In the genomic region with DNA sequence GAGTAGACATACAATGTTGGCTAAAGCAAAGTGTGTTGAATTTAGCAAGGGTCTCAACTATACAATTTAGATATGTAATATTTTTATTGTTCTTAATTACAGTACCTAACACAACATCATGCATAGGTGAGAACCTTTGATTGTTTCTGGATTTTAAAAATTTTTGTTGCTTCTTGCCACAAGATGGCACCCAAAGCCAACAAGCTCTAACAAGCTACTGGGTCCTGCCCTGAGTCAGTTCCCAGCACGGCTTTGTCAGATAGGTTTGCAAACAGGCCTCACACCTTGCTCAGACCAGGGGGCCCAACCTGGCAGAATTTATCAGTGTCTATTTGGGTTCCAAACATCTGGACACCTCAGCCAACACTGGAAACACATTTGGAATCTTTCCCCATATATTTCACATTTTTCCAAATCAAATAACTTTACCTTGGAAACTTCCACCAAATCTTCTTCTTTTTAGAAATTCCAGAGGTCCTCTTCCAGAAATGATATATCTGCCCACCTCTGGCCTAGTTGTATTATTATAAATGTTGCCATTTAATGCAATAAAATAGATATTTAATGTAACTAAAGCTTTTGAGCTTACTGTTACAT, we compare ENCODE assay signal across 8 cellular contexts. TPM values are rescaled to one million over a fixed set of nuclear protein-coding genes. Genes with fewer than 3 reads are reported as not detected.
DNase-seq lines count a peak whose midpoint lies in the region; ATAC-seq and TF ChIP-seq lines count a peak whose summit lies in the region.

No MANE protein-coding gene starts in this region.

- POLR2A ChIA-PET in activated CD4-positive, alpha-beta memory T cell treated with anti-CD3 and anti-CD28 coated beads for 36 hours (lab: Charles Lee): no interaction called here
- POLR2A ChIA-PET in activated CD4-positive, alpha-beta memory T cell treated with anti-CD3 and anti-CD28 coated beads, Interleukin-2, amount 10 ng/mL, durations not matched to agents 7 days and 5 days (lab: Charles Lee): no interaction called here

- H3K9me3 Mint-ChIP-seq in activated CD4-positive, alpha-beta memory T cell treated with anti-CD3 and anti-CD28 coated beads for 36 hours: no peaks in the 10 kb centered on the region
- H3K9me3 Mint-ChIP-seq in activated CD4-positive, alpha-beta memory T cell treated with anti-CD3 and anti-CD28 coated beads, Interleukin-2, amount 10 ng/mL, durations not matched to agents 7 days and 5 days: no peaks in the 10 kb centered on the region

- H3K36me3 Mint-ChIP-seq in activated CD4-positive, alpha-beta memory T cell treated with anti-CD3 and anti-CD28 coated beads for 36 hours: no peaks in the 10 kb centered on the region
- no peaks in the 10 kb centered on the region for H3K36me3 Mint-ChIP-seq in activated CD4-positive, alpha-beta memory T cell treated with anti-CD3 and anti-CD28 coated beads, Interleukin-2, amount 10 ng/mL, durations not matched to agents 7 days and 5 days (ENCODE audit: low read depth)

- H3K4me3 Mint-ChIP-seq in activated CD4-positive, alpha-beta memory T cell treated with anti-CD3 and anti-CD28 coated beads for 36 hours: no peak overlapping the region
- H3K4me3 Mint-ChIP-seq in activated CD4-positive, alpha-beta memory T cell treated with anti-CD3 and anti-CD28 coated beads, Interleukin-2, amount 10 ng/mL, durations not matched to agents 7 days and 5 days: no peak overlapping the region

- 0 to 10% (median 9%) methylated on average over 1 of the region's 1 CpG for WGBS in adrenal gland, 4 donors

- peak in 5 of 6 experiments; percentile 19 to 55 (median 43) for TF ChIP-seq CTCF in adrenal gland (IDR thresholded peaks at IDR 0.05)

- H3K27me3 Mint-ChIP-seq in activated CD4-positive, alpha-beta memory T cell treated with anti-CD3 and anti-CD28 coated beads for 36 hours: peaks cover 2% of the 10 kb centered on the region
- peaks cover 4% of the 10 kb centered on the region for H3K27me3 Mint-ChIP-seq in activated CD4-positive, alpha-beta memory T cell treated with anti-CD3 and anti-CD28 coated beads, Interleukin-2, amount 10 ng/mL, durations not matched to agents 7 days and 5 days

- peak; percentile 10 for DNase-seq in activated CD4-positive, alpha-beta memory T cell treated with anti-CD3 and anti-CD28 coated beads for 36 hours
- DNase-seq in activated CD4-positive, alpha-beta memory T cell treated with anti-CD3 and anti-CD28 coated beads, Interleukin-2, amount 10 ng/mL, durations not matched to agents 7 days and 5 days: no peak
- DNase-seq in NCI-H1105 treated with DMSO at 0.1 percent for 48 hours (lab: John Stamatoyannopoulos, UW): peak; percentile 46
- peak; percentile 33 to 71 (median 42) for DNase-seq in adrenal gland
- peak; percentile 80 for DNase-seq in left kidney (ENCODE audit: low read depth, low spot score)
- no peak for DNase-seq in stimulated activated naive CD4-positive, alpha-beta T cell (lab: John Stamatoyannopoulos, UW)
- no peak for DNase-seq in NOMO-1 treated with DMSO at 0.1 percent for 48 hours (lab: John Stamatoyannopoulos, UW; ENCODE audit: unreplicated experiment)

- H3K27me3 ChIP-seq in adrenal gland: peaks cover 1% of the 10 kb centered on the region

- H3K9me3 ChIP-seq in adrenal gland (replicated peaks in 1 of 3): no peaks in the 10 kb centered on the region

- H3K4me3 ChIP-seq in adrenal gland: no peak overlapping the region

- no peak for TF ChIP-seq POLR2A in adrenal gland (IDR thresholded peaks at IDR 0.05)

- CTCF ChIA-PET in activated CD4-positive, alpha-beta memory T cell treated with anti-CD3 and anti-CD28 coated beads for 36 hours (lab: Charles Lee): interaction anchor here (1.4 to 1.7 kb wide), 3 partner anchors 18 to 174 kb away, joined by 4 read pairs; no protein-coding TSS in a partner anchor
- CTCF ChIA-PET in activated CD4-positive, alpha-beta memory T cell treated with anti-CD3 and anti-CD28 coated beads, Interleukin-2, amount 10 ng/mL, durations not matched to agents 7 days and 5 days (lab: Charles Lee): interaction anchor here (1.4 kb wide), 1 partner anchor 16 kb away, joined by 4 read pairs; no protein-coding TSS in a partner anchor

- H3K27ac ChIP-seq in adrenal gland: no peak overlapping the region

- no peaks in the 10 kb centered on the region for H3K4me1 ChIP-seq in adrenal gland (replicated peaks in 1 of 2)

- no peaks in the 10 kb centered on the region for H3K4me1 Mint-ChIP-seq in activated CD4-positive, alpha-beta memory T cell treated with anti-CD3 and anti-CD28 coated beads for 36 hours (ENCODE audit: low read depth)
- no peaks in the 10 kb centered on the region for H3K4me1 Mint-ChIP-seq in activated CD4-positive, alpha-beta memory T cell treated with anti-CD3 and anti-CD28 coated beads, Interleukin-2, amount 10 ng/mL, durations not matched to agents 7 days and 5 days

- no peak overlapping the region for H3K27ac Mint-ChIP-seq in activated CD4-positive, alpha-beta memory T cell treated with anti-CD3 and anti-CD28 coated beads for 36 hours
- H3K27ac Mint-ChIP-seq in activated CD4-positive, alpha-beta memory T cell treated with anti-CD3 and anti-CD28 coated beads, Interleukin-2, amount 10 ng/mL, durations not matched to agents 7 days and 5 days: no peak overlapping the region

- H3K36me3 ChIP-seq in adrenal gland (replicated peaks in 1 of 2): no peaks in the 10 kb centered on the region

- intact Hi-C loops in activated CD4-positive, alpha-beta memory T cell treated with anti-CD3 and anti-CD28 coated beads for 36 hours (cut with micrococcal nuclease): loop anchor here (5.0 kb wide), 1 partner anchor 193 kb away; no protein-coding TSS in a partner anchor
- intact Hi-C loops in adrenal gland (cut with DNase I): no loop called here

- no peak for ATAC-seq in HG02798 (IDR thresholded peaks at IDR 0.05; ENCODE audit: poor library complexity, unreplicated experiment)

RNA-seq across cellular contexts. Expression of a gene that starts 49.5 kb away (rescaled TPM):
- not detected for total RNA-seq in activated CD4-positive, alpha-beta memory T cell treated with anti-CD3 and anti-CD28 coated beads for 36 hours
- total RNA-seq in activated CD4-positive, alpha-beta memory T cell treated with anti-CD3 and anti-CD28 coated beads, Interleukin-2, amount 10 ng/mL, durations not matched to agents 7 days and 5 days: not detected
- total RNA-seq in adrenal gland: 10 to 100 TPM in 4 of 8 donors, 1 to 10 TPM in 4; 4.4 to 26.2 (median 12.5) TPM
- polyA plus RNA-seq in adrenal gland: 10 to 100 TPM; 16.3 to 29.0 (median 24.5) TPM

Comparison
In these comparisons a context has a peak if more than half of its experiments do, and no peak if none do; other contexts are left out.
1. DNase-seq: peak in activated CD4-positive, alpha-beta memory T cell treated with anti-CD3 and anti-CD28 coated beads for 36 hours (single experiment), NCI-H1105 treated with DMSO at 0.1 percent for 48 hours (single experiment), adrenal gland (7 of 7) and left kidney (single experiment); none in activated CD4-positive, alpha-beta memory T cell treated with anti-CD3 and anti-CD28 coated beads, Interleukin-2, amount 10 ng/mL, durations not matched to agents 7 days and 5 days (single experiment), stimulated activated naive CD4-positive, alpha-beta T cell (0 of 6) and NOMO-1 treated with DMSO at 0.1 percent for 48 hours (single experiment).
2. RNA of a gene that starts 49.5 kb away (total RNA-seq): 4.4 to 26.2 TPM in adrenal gland; not detected in activated CD4-positive, alpha-beta memory T cell treated with anti-CD3 and anti-CD28 coated beads for 36 hours and not detected in activated CD4-positive, alpha-beta memory T cell treated with anti-CD3 and anti-CD28 coated beads, Interleukin-2, amount 10 ng/mL, durations not matched to agents 7 days and 5 days; every median in the first group is over 4 times any median in the second.